In genomic region chr7:40213291-40213690, GRCh38 we compare ENCODE assay signal across 18 cellular contexts.
"Had no signal": no experiment of that assay in that cellular context is flagged by ENCODE, and none has a peak within 500 bp of the region (broad histone marks: within the 10 kb centered on the region; RNA-seq: fewer than 3 reads in every experiment).

No MANE protein-coding gene starts in this region.

- H3K9me3 Mint-ChIP-seq: effector memory CD8-positive, alpha-beta T cell; natural killer cell; stimulated activated memory B cell treated with anti-CD40 and anti-IgM and Interleukin-4, amounts not matched to agents 10 μg/mL and 1 μg/mL and 100 μg/mL, for 72 hours had no signal

- H3K27ac Mint-ChIP-seq: effector memory CD8-positive, alpha-beta T cell; natural killer cell; stimulated activated memory B cell treated with anti-CD40 and anti-IgM and Interleukin-4, amounts not matched to agents 10 μg/mL and 1 μg/mL and 100 μg/mL, for 72 hours had no signal

- H3K27ac ChIP-seq: gastrocnemius medialis, lower lobe of right lung, pancreas, spleen, transverse colon, upper lobe of right lung, uterus had no signal

- DNase-seq: cortex of kidney; effector memory CD8-positive, alpha-beta T cell; gastrocnemius medialis; head of caudate nucleus; left ventricle myocardium superior; lower lobe of right lung; natural killer cell; occipital lobe; pancreas; spleen; stimulated activated CD4-positive, alpha-beta T cell treated with anti-CD3 and anti-CD28 coated beads, Interleukin-4, amount 100 ng/mL, for 4 hours; stimulated activated naive CD8-positive, alpha-beta T cell treated with anti-CD3 and anti-CD28 coated beads, Interleukin-15, Interleukin-2, amounts not matched to agents 100 U/mL and 50 U/mL, for 24 hours; transverse colon; upper lobe of right lung; uterus had no signal

- H3K4me1 ChIP-seq: gastrocnemius medialis, lower lobe of right lung, pancreas, spleen, transverse colon, upper lobe of right lung, uterus had no signal

- ATAC-seq: effector memory CD8-positive, alpha-beta T cell; gastrocnemius medialis; left ventricle myocardium superior; lower lobe of right lung; natural killer cell; pancreas; sciatic nerve; stimulated activated memory B cell treated with anti-CD40 and anti-IgM and Interleukin-4, amounts not matched to agents 10 μg/mL and 1 μg/mL and 100 μg/mL, for 72 hours; stimulated activated naive CD8-positive, alpha-beta T cell treated with anti-CD3 and anti-CD28 coated beads, Interleukin-15, Interleukin-2, amounts not matched to agents 100 U/mL and 50 U/mL, for 24 hours; upper lobe of right lung had no signal

- H3K4me3 ChIP-seq: gastrocnemius medialis, lower lobe of right lung, pancreas, spleen, thoracic aorta, transverse colon, upper lobe of right lung, uterus had no signal

- H3K27me3 Mint-ChIP-seq: effector memory CD8-positive, alpha-beta T cell; stimulated activated memory B cell treated with anti-CD40 and anti-IgM and Interleukin-4, amounts not matched to agents 10 μg/mL and 1 μg/mL and 100 μg/mL, for 72 hours had no signal

- H3K36me3 ChIP-seq: gastrocnemius medialis, lower lobe of right lung, pancreas, spleen, thoracic aorta, transverse colon, upper lobe of right lung, uterus had no signal

- H3K27me3 ChIP-seq: gastrocnemius medialis, pancreas, spleen, transverse colon, upper lobe of right lung, uterus had no signal

- H3K4me3 Mint-ChIP-seq: effector memory CD8-positive, alpha-beta T cell; natural killer cell; stimulated activated memory B cell treated with anti-CD40 and anti-IgM and Interleukin-4, amounts not matched to agents 10 μg/mL and 1 μg/mL and 100 μg/mL, for 72 hours had no signal

- H3K9me3 ChIP-seq: gastrocnemius medialis, lower lobe of right lung, pancreas, thoracic aorta, transverse colon, upper lobe of right lung, uterus had no signal

- H3K36me3 Mint-ChIP-seq: natural killer cell; stimulated activated memory B cell treated with anti-CD40 and anti-IgM and Interleukin-4, amounts not matched to agents 10 μg/mL and 1 μg/mL and 100 μg/mL, for 72 hours had no signal

- H3K4me1 Mint-ChIP-seq: natural killer cell; stimulated activated memory B cell treated with anti-CD40 and anti-IgM and Interleukin-4, amounts not matched to agents 10 μg/mL and 1 μg/mL and 100 μg/mL, for 72 hours had no signal
